In the genomic region with DNA sequence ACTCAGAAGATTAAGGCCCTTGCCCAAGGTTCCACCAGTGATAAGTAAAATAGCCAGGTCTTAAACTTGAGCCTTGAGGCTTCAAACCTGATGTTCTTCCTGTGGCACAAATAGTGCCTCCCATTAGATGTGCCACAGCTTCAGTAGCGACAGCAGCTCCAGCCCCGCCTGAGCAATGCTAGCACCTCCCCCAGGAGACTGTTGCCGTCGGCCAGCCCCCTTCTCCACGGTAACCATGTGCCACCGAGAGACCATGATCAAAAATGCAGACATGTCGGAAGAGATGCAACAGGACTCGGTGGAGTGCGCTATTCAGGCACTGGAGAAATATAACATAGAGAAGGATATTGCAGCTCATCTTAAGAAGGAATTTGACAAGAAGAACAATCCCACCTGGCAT, we compare ENCODE assay signal across 21 cellular contexts. TPM values are rescaled to one million over a fixed set of nuclear protein-coding genes. Genes with fewer than 3 reads are reported as not detected.
DNase-seq lines count a peak whose midpoint lies in the region; ATAC-seq, FAIRE-seq and TF ChIP-seq lines count a peak whose summit lies in the region.
"Had no signal": no experiment of that assay in that cellular context is flagged by ENCODE, and none has a peak within 500 bp of the region (broad histone marks: within the 10 kb centered on the region; RNA-seq: fewer than 3 reads in every experiment).

No MANE protein-coding gene starts in this region.

- H3K9me3 Mint-ChIP-seq in activated naive CD4-positive, alpha-beta T cell treated with anti-CD3 and anti-CD28 coated beads, Interleukin-2, amount 10 ng/mL, durations not matched to agents 7 days and 5 days = peaks cover 20% of the 10 kb centered on the region

- no peaks in the 10 kb centered on the region for H3K4me1 ChIP-seq in lung (ENCODE audit: control insufficient read depth in 2 of 2, insufficient read depth in 2 of 2, low read length in 2 of 2)
- H3K4me1 ChIP-seq: BE2C, HAP-1 had no signal

- H3K4me3 Mint-ChIP-seq in activated naive CD4-positive, alpha-beta T cell treated with anti-CD3 and anti-CD28 coated beads, Interleukin-2, amount 10 ng/mL, durations not matched to agents 7 days and 5 days = peak overlapping the region; percentile 35

- ATAC-seq in lung (ENCODE audit: insufficient read depth, low FRiP score) (no peak), GM18517 (IDR thresholded peaks at IDR 0.05; ENCODE audit: unreplicated experiment) (no peak)
- ATAC-seq: GM12878 had no signal

- H3K4me3 ChIP-seq in bronchial epithelial cell (ENCODE audit: low read depth, low read length) (no peak overlapping the region), lung (no peak overlapping the region)
- H3K4me3 ChIP-seq: GM12878, HAP-1 had no signal

- H3K36me3 ChIP-seq in bronchial epithelial cell (ENCODE audit: control insufficient read depth, insufficient read depth, low read length) (no peaks in the 10 kb centered on the region), lung (ENCODE audit: control insufficient read depth in 2 of 2, insufficient read depth in 2 of 2, low read length in 2 of 2) (no peaks in the 10 kb centered on the region)
- H3K36me3 ChIP-seq: BE2C, HAP-1 had no signal

- H3K27me3 Mint-ChIP-seq in activated naive CD4-positive, alpha-beta T cell treated with anti-CD3 and anti-CD28 coated beads, Interleukin-2, amount 10 ng/mL, durations not matched to agents 7 days and 5 days = no peaks in the 10 kb centered on the region
- H3K27me3 Mint-ChIP-seq: CD4-positive, CD25-positive, alpha-beta regulatory T cell had no signal

- peak; percentile 36 for FAIRE-seq in bronchial epithelial cell (lab: Jason Lieb, UNC)
- FAIRE-seq: A204.1, GM12878, GM19239 had no signal

- TF ChIP-seq CTCF in bronchial epithelial cell (IDR thresholded peaks at IDR 0.05; ENCODE audit: insufficient read depth, low read length, severe bottlenecking) (no peak), lung (IDR thresholded peaks at IDR 0.05; ENCODE audit: control extremely low read depth, extremely low read depth) (no peak)

- CTCF ChIA-PET in activated naive CD4-positive, alpha-beta T cell treated with anti-CD3 and anti-CD28 coated beads, Interleukin-2, amount 10 ng/mL, durations not matched to agents 7 days and 5 days (lab: Charles Lee) = interaction anchor here (0.7 kb wide), 1 partner anchor 9 kb away, joined by 3 read pairs; no protein-coding TSS in a partner anchor

- H3K9me3 ChIP-seq in lung (ENCODE audit: control insufficient read depth in 2 of 2, insufficient read depth in 1 of 2, low read length in 1 of 2) = peaks cover 0 to under 1% of the 10 kb centered on the region in 2 donors
- H3K9me3 ChIP-seq: BE2C, HAP-1 had no signal

- peak overlapping the region; percentile 49 for H3K27ac Mint-ChIP-seq in activated naive CD4-positive, alpha-beta T cell treated with anti-CD3 and anti-CD28 coated beads, Interleukin-2, amount 10 ng/mL, durations not matched to agents 7 days and 5 days
- H3K27ac Mint-ChIP-seq: CD4-positive, CD25-positive, alpha-beta regulatory T cell; CD8-positive, alpha-beta memory T cell had no signal

- H3K4me1 Mint-ChIP-seq in activated naive CD4-positive, alpha-beta T cell treated with anti-CD3 and anti-CD28 coated beads, Interleukin-2, amount 10 ng/mL, durations not matched to agents 7 days and 5 days = no peaks in the 10 kb centered on the region
- H3K4me1 Mint-ChIP-seq: CD4-positive, CD25-positive, alpha-beta regulatory T cell; CD8-positive, alpha-beta memory T cell had no signal

- H3K27me3 ChIP-seq in bronchial epithelial cell (ENCODE audit: control insufficient read depth, insufficient read depth, low read length) (no peaks in the 10 kb centered on the region), lung (ENCODE audit: control insufficient read depth, insufficient read depth) (no peaks in the 10 kb centered on the region)
- H3K27me3 ChIP-seq: BE2C had no signal

- no peak overlapping the region for H3K27ac ChIP-seq in lung (ENCODE audit: low read depth in 1 of 2, low read length in 1 of 2)

- no peak for DNase-seq in activated naive CD4-positive, alpha-beta T cell treated with anti-CD3 and anti-CD28 coated beads, Interleukin-2, amount 10 ng/mL, durations not matched to agents 7 days and 5 days
- no peak for DNase-seq in activated naive CD4-positive, alpha-beta T cell (lab: John Stamatoyannopoulos, UW)
- no peak for DNase-seq in bronchial epithelial cell (ENCODE audit: low read depth)
- DNase-seq in lung (ENCODE audit: low spot score) = peak; percentile 9
- DNase-seq in NCI-H226 = no peak
- no peak for DNase-seq in NCI-H345 (lab: John Stamatoyannopoulos, UW)
- DNase-seq: ACHN; BE2C; C1 segment of cervical spinal cord; CD4-positive, CD25-positive, alpha-beta regulatory T cell; CD8-positive, alpha-beta memory T cell; COR-L47; DMS 273 treated with DMSO at 0.1 percent for 48 hours; DMS53; DND-41; EL had no signal

- WGBS in lung, 2 donors = 66 to 68% methylated on average over 9 of the region's 9 CpGs

- peaks cover 2% of the 10 kb centered on the region for H3K36me3 Mint-ChIP-seq in activated naive CD4-positive, alpha-beta T cell treated with anti-CD3 and anti-CD28 coated beads, Interleukin-2, amount 10 ng/mL, durations not matched to agents 7 days and 5 days
- H3K36me3 Mint-ChIP-seq: CD8-positive, alpha-beta memory T cell had no signal

RNA-seq across cellular contexts. Expression of a gene that starts 32.2 kb away (rescaled TPM):
- under 0.01 and 0.51 TPM in 2 replicates for total RNA-seq in bronchial epithelial cell
- 1 to 10 TPM; 1.3 to 4.9 TPM for total RNA-seq in lung
- polyA plus RNA-seq in lung = 1 to 10 TPM; 1.0 to 1.9 TPM
- total RNA-seq: CD4-positive, CD25-positive, alpha-beta regulatory T cell; CD8-positive, alpha-beta memory T cell; GM12878 had no signal
- polyA plus RNA-seq: CD4-positive, CD25-positive, alpha-beta regulatory T cell; CD8-positive, alpha-beta memory T cell; GM12878 had no signal
